In genomic region chr6:32108094-32108627, GRCh38 we compare ENCODE assay signal across 9 cellular contexts. TPM values are rescaled to one million over a fixed set of nuclear protein-coding genes. Genes with fewer than 3 reads are reported as not detected.
DNase-seq lines count a peak whose midpoint lies in the region; ATAC-seq and FAIRE-seq lines count a peak whose summit lies in the region.
"Had no signal": no experiment of that assay in that cellular context is flagged by ENCODE, and none has a peak within 500 bp of the region (broad histone marks: within the 10 kb centered on the region; RNA-seq: fewer than 3 reads in every experiment).

No MANE protein-coding gene starts in this region.

- H3K4me3 ChIP-seq in esophagus (ENCODE audit: low read depth in 1 of 2, low read length in 2 of 2): peak overlapping the region; percentile 24 to 30
- peak overlapping the region; percentile 44 to 70 for H3K4me3 ChIP-seq in mucosa of rectum (ENCODE audit: low read length in 2 of 2)
- H3K4me3 ChIP-seq: SJSA1 had no signal

- no peaks in the 10 kb centered on the region for H3K9me3 Mint-ChIP-seq in activated T-cell treated with anti-CD3 and anti-CD28 coated beads, Interleukin-2, amount 50 U/mL, for 4 hours

- no peaks in the 10 kb centered on the region for H3K36me3 Mint-ChIP-seq in activated T-cell treated with anti-CD3 and anti-CD28 coated beads, Interleukin-2, amount 50 U/mL, for 4 hours (ENCODE audit: insufficient read depth)

- no peaks in the 10 kb centered on the region for H3K9me3 ChIP-seq in esophagus (ENCODE audit: control insufficient read depth in 2 of 2, insufficient read depth in 1 of 2, low read depth in 1 of 2, low read length in 1 of 2)
- no peaks in the 10 kb centered on the region for H3K9me3 ChIP-seq in mucosa of rectum (ENCODE audit: control insufficient read depth in 2 of 2, low read length in 2 of 2)
- H3K9me3 ChIP-seq: SJSA1 had no signal

- peak; percentile 19 to 51 for ATAC-seq in activated T-cell treated with anti-CD3 and anti-CD28 coated beads, Interleukin-2, amount 50 U/mL, for 4 hours
- ATAC-seq in HG03097 (IDR thresholded peaks at IDR 0.05; ENCODE audit: low FRiP score, unreplicated experiment): no peak

- no peaks in the 10 kb centered on the region for H3K27me3 ChIP-seq in esophagus (ENCODE audit: control insufficient read depth in 1 of 2, insufficient read depth in 2 of 2, low read length in 2 of 2)
- peaks cover 0 to 3% of the 10 kb centered on the region in 2 donors for H3K27me3 ChIP-seq in mucosa of rectum (ENCODE audit: control insufficient read depth in 2 of 2, insufficient read depth in 2 of 2, low read length in 2 of 2)

- H3K4me1 Mint-ChIP-seq in activated T-cell treated with anti-CD3 and anti-CD28 coated beads, Interleukin-2, amount 50 U/mL, for 4 hours (ENCODE audit: low read depth): peaks cover 24% of the 10 kb centered on the region

- H3K27ac ChIP-seq in esophagus (ENCODE audit: low read depth in 2 of 2, low read length in 1 of 2) (peak overlapping the region; percentile 69 to 70), mucosa of rectum (ENCODE audit: low read depth in 2 of 2, low read length in 2 of 2) (peak overlapping the region; percentile 61 to 65)
- H3K27ac ChIP-seq: SJSA1 had no signal

- peaks cover 7 to 11% of the 10 kb centered on the region in 2 donors for H3K4me1 ChIP-seq in esophagus (ENCODE audit: control insufficient read depth in 2 of 2, insufficient read depth in 2 of 2, low read length in 1 of 2)
- peaks cover 16 to 27% of the 10 kb centered on the region in 2 donors for H3K4me1 ChIP-seq in mucosa of rectum (ENCODE audit: control insufficient read depth in 2 of 2, insufficient read depth in 2 of 2, low read length in 2 of 2)

- WGBS in esophagus, 2 donors: 3 to 5% methylated on average over 15 of the region's 15 CpGs

- no peak for DNase-seq in activated T-cell treated with anti-CD3 and anti-CD28 coated beads, Interleukin-2, amount 50 U/mL, for 4 hours
- no peak for DNase-seq in activated T-cell treated with anti-CD3 and anti-CD28 coated beads, Interleukin-2, amount 50 U/mL, for 1 hour
- DNase-seq in urothelium cell line (ENCODE audit: low spot score): peak; percentile 47
- no peak for DNase-seq in NCI-H345 (lab: John Stamatoyannopoulos, UW)
- DNase-seq in activated CD4-positive, alpha-beta T cell treated with anti-CD3 and anti-CD28 coated beads for 48 hours: no peak

- H3K4me3 Mint-ChIP-seq in activated T-cell treated with anti-CD3 and anti-CD28 coated beads, Interleukin-2, amount 50 U/mL, for 4 hours: no peak overlapping the region

- peaks cover 30% of the 10 kb centered on the region for H3K27me3 Mint-ChIP-seq in activated T-cell treated with anti-CD3 and anti-CD28 coated beads, Interleukin-2, amount 50 U/mL, for 4 hours (ENCODE audit: low read depth)

- peak overlapping the region; percentile 21 to 54 for H3K9ac ChIP-seq in mucosa of rectum (ENCODE audit: low read depth in 1 of 2, low read length in 2 of 2)

- H3K36me3 ChIP-seq in esophagus (ENCODE audit: control insufficient read depth in 2 of 2, insufficient read depth in 2 of 2, low read length in 1 of 2): peaks cover 0 to under 1% of the 10 kb centered on the region in 2 donors
- no peaks in the 10 kb centered on the region for H3K36me3 ChIP-seq in mucosa of rectum (ENCODE audit: control insufficient read depth in 2 of 2, insufficient read depth in 2 of 2, low read length in 2 of 2)

- no peak for FAIRE-seq in urothelium cell line (lab: Jason Lieb, UNC)

RNA-seq across cellular contexts. Expression of gene TNXB, which starts 1.0 kb away (rescaled TPM):
- 1 to 10 TPM; 1.1 to 1.9 (median 1.6) TPM for total RNA-seq in activated T-cell treated with anti-CD3 and anti-CD28 coated beads, Interleukin-2, amount 50 U/mL, for 4 hours
- polyA plus RNA-seq in esophagus: 10 to 100 TPM; 14.8 to 15.5 TPM

RNA-seq across cellular contexts. Expression of gene ATF6B, which starts 19.9 kb away (rescaled TPM):
- 10 to 100 TPM; 65.2 to 75.2 (median 67.2) TPM for total RNA-seq in activated T-cell treated with anti-CD3 and anti-CD28 coated beads, Interleukin-2, amount 50 U/mL, for 4 hours
- 10 to 100 TPM; 47.5 to 60.2 TPM for polyA plus RNA-seq in esophagus

RNA-seq across cellular contexts. Expression of gene FKBPL, which starts 21.9 kb away (rescaled TPM):
- 1 to 10 TPM; 3.2 to 6.6 (median 4.9) TPM for total RNA-seq in activated T-cell treated with anti-CD3 and anti-CD28 coated beads, Interleukin-2, amount 50 U/mL, for 4 hours
- 10 to 100 TPM in 1 of 2 donors, 1 to 10 TPM in 1; 8.1 to 13.7 TPM for polyA plus RNA-seq in esophagus

RNA-seq across cellular contexts. Expression of gene PRRT1, which starts 43.6 kb away (rescaled TPM):
- total RNA-seq in activated T-cell treated with anti-CD3 and anti-CD28 coated beads, Interleukin-2, amount 50 U/mL, for 4 hours: under 1 TPM; 0.37 to 0.51 (median 0.38) TPM
- 1 to 10 TPM; 1.8 to 2.3 TPM for polyA plus RNA-seq in esophagus
- total RNA-seq: SJSA1 had no signal

RNA-seq across cellular contexts. Expression of gene PPT2, which starts 45.8 kb away (rescaled TPM):
- total RNA-seq in activated T-cell treated with anti-CD3 and anti-CD28 coated beads, Interleukin-2, amount 50 U/mL, for 4 hours: 10 to 100 TPM; 18.7 to 27.0 (median 20.2) TPM
- polyA plus RNA-seq in esophagus: 10 to 100 TPM; 20.7 to 21.6 TPM
